ENCODE assay signal across 10 cellular contexts in the genomic region with DNA sequence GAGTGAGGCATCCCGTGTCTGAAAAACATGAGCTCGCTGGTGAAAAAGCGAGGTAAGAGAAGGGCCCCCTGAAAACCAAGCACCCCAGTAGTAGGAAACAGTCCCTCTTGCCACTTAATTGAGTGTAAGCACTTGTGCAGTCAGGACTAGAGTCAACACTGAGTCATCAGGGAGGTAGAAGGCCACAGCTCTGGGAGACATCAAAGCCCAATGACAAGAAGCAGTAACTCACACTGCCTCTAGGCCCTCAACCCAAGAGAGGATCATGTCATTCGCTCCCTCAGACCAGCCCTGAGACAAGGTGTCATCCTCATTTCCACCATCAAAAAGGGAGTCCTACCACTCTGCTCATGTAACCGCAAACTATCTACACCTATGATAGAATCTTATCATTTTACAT. TPM values are rescaled to one million over a fixed set of nuclear protein-coding genes. Genes with fewer than 3 reads are reported as not detected.
DNase-seq lines count a peak whose midpoint lies in the region; FAIRE-seq and TF ChIP-seq lines count a peak whose summit lies in the region.
"Had no signal": no experiment of that assay in that cellular context is flagged by ENCODE, and none has a peak within 500 bp of the region (broad histone marks: within the 10 kb centered on the region; RNA-seq: fewer than 3 reads in every experiment).

No MANE protein-coding gene starts in this region.

- peaks cover 10% of the 10 kb centered on the region for H3K36me3 Mint-ChIP-seq in endothelial cell (ENCODE audit: low read depth, unreplicated experiment)

- H3K9me3 ChIP-seq in ascending aorta = no peaks in the 10 kb centered on the region

- FAIRE-seq in urothelium cell line (lab: Jason Lieb, UNC) = peak; percentile 79

- H3K4me3 ChIP-seq in ascending aorta = no peak overlapping the region

- DNase-seq in activated naive CD4-positive, alpha-beta T cell treated with Interleukin-2 at 50 U/mL for 16 hours = peak; percentile 43
- DNase-seq in activated naive CD4-positive, alpha-beta T cell (lab: John Stamatoyannopoulos, UW) = no peak
- peak; percentile 45 to 70 for DNase-seq in activated CD4-positive, alpha-beta T cell treated with anti-CD3 and anti-CD28 coated beads, Interleukin-2, amount 50 U/mL, for 48 hours
- DNase-seq in hepatic stellate cell (ENCODE audit: low spot score) = peak; percentile 76
- DNase-seq in urothelium cell line (ENCODE audit: low spot score) = peak; percentile 70
- DNase-seq in superior temporal gyrus (ENCODE audit: extremely low spot score) = no peak
- no peak for DNase-seq in endothelial cell (ENCODE audit: low spot score)
- DNase-seq in ascending aorta (ENCODE audit: low spot score in 2 of 2) = no peak
- DNase-seq: DMS 273 treated with DMSO at 0.1 percent for 48 hours had no signal

- peaks cover 3% of the 10 kb centered on the region for H3K4me1 Mint-ChIP-seq in endothelial cell (ENCODE audit: unreplicated experiment)

- no peak overlapping the region for H3K27ac Mint-ChIP-seq in endothelial cell (ENCODE audit: unreplicated experiment)

- no peak overlapping the region for H3K4me3 Mint-ChIP-seq in endothelial cell (ENCODE audit: unreplicated experiment)

- peaks cover 7 to 51% of the 10 kb centered on the region in 2 donors for H3K36me3 ChIP-seq in ascending aorta

- TF ChIP-seq CTCF in endothelial cell (IDR thresholded peaks at IDR 0.05; ENCODE audit: unreplicated experiment) (no peak), ascending aorta (IDR thresholded peaks at IDR 0.05) (no peak)

- intact Hi-C loops in ascending aorta (cut with DNase I) = no loop called here

- peaks cover 2% of the 10 kb centered on the region for H3K27me3 Mint-ChIP-seq in endothelial cell (ENCODE audit: unreplicated experiment)

- peaks cover 3 to 6% of the 10 kb centered on the region in 2 donors for H3K4me1 ChIP-seq in ascending aorta

- H3K27ac ChIP-seq in ascending aorta = no peak overlapping the region
- H3K27ac ChIP-seq: HL-60 had no signal

- H3K9me3 Mint-ChIP-seq in endothelial cell (ENCODE audit: unreplicated experiment) = no peaks in the 10 kb centered on the region

- H3K27me3 ChIP-seq in ascending aorta = no peaks in the 10 kb centered on the region

RNA-seq across cellular contexts. Expression of a gene that starts 17.8 kb away (rescaled TPM):
- total RNA-seq in endothelial cell (ENCODE audit: unreplicated experiment) (33.8 TPM), ascending aorta (28.4 TPM)

RNA-seq across cellular contexts. Expression of a gene that starts 17.9 kb away (rescaled TPM):
- total RNA-seq in endothelial cell (ENCODE audit: unreplicated experiment) (20.0 TPM), ascending aorta (22.6 TPM)

RNA-seq across cellular contexts. Expression of a gene that starts 31.9 kb away (rescaled TPM):
- total RNA-seq in endothelial cell (ENCODE audit: unreplicated experiment) = not detected
- total RNA-seq in ascending aorta = not detected

Comparison
In these comparisons a context has a peak if more than half of its experiments do, and no peak if none do; other contexts are left out.
1. DNase-seq: peak in activated naive CD4-positive, alpha-beta T cell treated with Interleukin-2 at 50 U/mL for 16 hours (single experiment), activated CD4-positive, alpha-beta T cell treated with anti-CD3 and anti-CD28 coated beads, Interleukin-2, amount 50 U/mL, for 48 hours (2 of 2), hepatic stellate cell (single experiment) and urothelium cell line (single experiment); none in activated naive CD4-positive, alpha-beta T cell (0 of 4), superior temporal gyrus (single experiment), endothelial cell (single experiment) and ascending aorta (0 of 2).